ENCODE assay signal across 6 cellular contexts in the genomic region with DNA sequence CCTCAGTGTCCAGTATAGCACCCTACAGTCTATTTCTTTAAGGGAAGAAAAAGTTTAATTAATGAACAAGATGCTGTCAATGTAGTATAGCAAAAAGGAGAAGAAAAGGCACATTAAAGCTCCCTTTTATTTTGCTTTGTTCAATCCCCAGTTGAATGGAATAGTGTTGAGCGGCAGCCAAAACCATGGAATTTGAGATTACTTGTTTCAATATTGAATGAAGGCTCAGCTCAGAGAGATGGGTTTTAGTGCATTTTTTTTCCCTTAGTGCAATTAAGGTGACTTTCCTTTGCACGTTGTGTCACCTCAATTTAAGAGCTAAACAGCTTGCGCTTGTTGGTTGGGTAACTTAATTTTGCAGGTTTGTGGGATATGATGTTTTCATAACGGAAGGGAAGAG.
DNase-seq lines count a peak whose midpoint lies in the region; ATAC-seq, FAIRE-seq and TF ChIP-seq lines count a peak whose summit lies in the region.
"Not testable (repeated sequence)": the region's sequence is repeated elsewhere in the genome, so short reads cannot be mapped to it uniquely, and the experiment has no call there.

No MANE protein-coding gene starts in this region.

- not testable (repeated sequence) for H3K27me3 Mint-ChIP-seq in WTC11 (ENCODE audit: low read depth)

- H3K27ac Mint-ChIP-seq in WTC11 = peak overlapping the region; percentile 63; the same call in 1 of the 2 replicates

- peak; percentile 20 for FAIRE-seq in HTR-8/SVneo (lab: Jason Lieb, UNC)

- ATAC-seq in WTC11 = not testable (repeated sequence)

- not testable (repeated sequence) for H3K4me1 Mint-ChIP-seq in WTC11

- CTCF ChIA-PET in WTC11 (lab: Charles Lee) = not testable (repeated sequence)

- POLR2A ChIA-PET in WTC11 (lab: Charles Lee) = not testable (repeated sequence)

- DNase-seq in HTR-8/SVneo (ENCODE audit: insufficient read length, low spot score); WTC11 (ENCODE audit: low spot score): not testable (repeated sequence)
- DNase-seq in NCI-H2081 (lab: John Stamatoyannopoulos, UW) = peak; percentile 18 to 66
- peak; percentile 9 for DNase-seq in NCI-H2171 treated with DMSO at 0.1 percent for 48 hours (lab: John Stamatoyannopoulos, UW)
- DNase-seq in fibroblast of peridontal ligament (ENCODE audit: extremely low read depth) = peak; percentile 44
- DNase-seq in myocyte (ENCODE audit: low read depth) = peak; percentile 2

- not testable (repeated sequence) for TF ChIP-seq CTCF in WTC11 (IDR thresholded peaks at IDR 0.05)

- not testable (repeated sequence) for H3K9me3 Mint-ChIP-seq in WTC11

- not testable (repeated sequence) for H3K36me3 Mint-ChIP-seq in WTC11

- not testable (repeated sequence) for H3K4me3 Mint-ChIP-seq in WTC11
